In genomic region chr3:122451371-122451770, GRCh38 we compare ENCODE assay signal across 28 cellular contexts.
"Had no signal": no experiment of that assay in that cellular context is flagged by ENCODE, and none has a peak within 500 bp of the region (broad histone marks: within the 10 kb centered on the region; RNA-seq: fewer than 3 reads in every experiment).

No MANE protein-coding gene starts in this region.

- ATAC-seq: activated CD8-positive, alpha-beta memory T cell treated with anti-CD3 and anti-CD28 coated beads, Interleukin-2, amount 10 ng/mL, durations not matched to agents 7 days and 5 days; esophagus mucosa; WTC11 had no signal

- H3K27ac Mint-ChIP-seq: activated CD4-positive, alpha-beta memory T cell treated with anti-CD3 and anti-CD28 coated beads, Interleukin-2, amount 10 ng/mL, durations not matched to agents 7 days and 5 days; activated CD4-positive, alpha-beta T cell treated with anti-CD3 and anti-CD28 coated beads, Interleukin-2, amount 10 ng/mL, durations not matched to agents 7 days and 5 days; activated CD8-positive, alpha-beta memory T cell treated with anti-CD3 and anti-CD28 coated beads, Interleukin-2, amount 10 ng/mL, durations not matched to agents 7 days and 5 days; activated naive CD8-positive, alpha-beta T cell; dendritic cell treated with granulocyte-macrophage colony-stimulating factor and Interleukin-4, amounts not matched to agents 40 ng/mL and 50 ng/mL, for 4 days; endodermal cell; WTC11 had no signal

- H3K4me3 ChIP-seq: coronary artery, dorsolateral prefrontal cortex had no signal

- H3K4me1 Mint-ChIP-seq: activated CD8-positive, alpha-beta memory T cell treated with anti-CD3 and anti-CD28 coated beads, Interleukin-2, amount 10 ng/mL, durations not matched to agents 7 days and 5 days; endodermal cell; WTC11 had no signal

- DNase-seq: activated CD4-positive, alpha-beta memory T cell treated with anti-CD3 and anti-CD28 coated beads, Interleukin-2, amount 10 ng/mL, durations not matched to agents 7 days and 5 days; activated CD4-positive, alpha-beta T cell treated with anti-CD3 and anti-CD28 coated beads for 1 hour; activated CD4-positive, alpha-beta T cell treated with anti-CD3 and anti-CD28 coated beads for 4 hours; activated CD4-positive, alpha-beta T cell treated with anti-CD3 and anti-CD28 coated beads, Interleukin-2, amount 10 ng/mL, durations not matched to agents 7 days and 5 days; activated CD4-positive, alpha-beta T cell treated with anti-CD3 and anti-CD28 coated beads, Interleukin-2, amount 50 U/mL, for 4 hours; activated CD8-positive, alpha-beta memory T cell treated with anti-CD3 and anti-CD28 coated beads, Interleukin-2, amount 10 ng/mL, durations not matched to agents 7 days and 5 days; activated CD8-positive, alpha-beta memory T cell treated with anti-CD3 and anti-CD28 coated beads, Interleukin-2, amount 50 U/mL, for 4 hours; activated effector memory CD4-positive, alpha-beta T cell treated with Interleukin-2 at 50 U/mL for 16 hours; activated gamma-delta T cell treated with Interleukin-2 at 50 U/mL for 16 hours; activated naive CD4-positive, alpha-beta T cell treated with anti-CD3 and anti-CD28 coated beads, Interleukin-2, amount 50 U/mL, for 16 hours; activated naive CD4-positive, alpha-beta T cell treated with Interleukin-2 at 50 U/mL for 16 hours; activated T-cell treated with anti-CD3 and anti-CD28 coated beads, Interleukin-2, amount 50 U/mL, for 1 hour; brain microvascular endothelial cell; dorsolateral prefrontal cortex; effector memory CD4-positive, alpha-beta T cell; endodermal cell; foreskin fibroblast; head of caudate nucleus; SW 1271; T-helper 1 cell; T-helper 2 cell had no signal

- H3K9me3 Mint-ChIP-seq: central memory CD8-positive, alpha-beta T cell; dendritic cell treated with granulocyte-macrophage colony-stimulating factor and Interleukin-4, amounts not matched to agents 40 ng/mL and 50 ng/mL, for 4 days had no signal

- H3K27me3 ChIP-seq: brain microvascular endothelial cell, dorsolateral prefrontal cortex had no signal

- H3K27me3 Mint-ChIP-seq: activated CD4-positive, alpha-beta memory T cell treated with anti-CD3 and anti-CD28 coated beads, Interleukin-2, amount 10 ng/mL, durations not matched to agents 7 days and 5 days; activated CD4-positive, alpha-beta T cell treated with anti-CD3 and anti-CD28 coated beads, Interleukin-2, amount 10 ng/mL, durations not matched to agents 7 days and 5 days; activated CD8-positive, alpha-beta memory T cell treated with anti-CD3 and anti-CD28 coated beads, Interleukin-2, amount 10 ng/mL, durations not matched to agents 7 days and 5 days; activated naive CD8-positive, alpha-beta T cell; central memory CD8-positive, alpha-beta T cell; dendritic cell treated with granulocyte-macrophage colony-stimulating factor and Interleukin-4, amounts not matched to agents 40 ng/mL and 50 ng/mL, for 4 days had no signal

- H3K4me3 Mint-ChIP-seq: activated CD4-positive, alpha-beta memory T cell treated with anti-CD3 and anti-CD28 coated beads, Interleukin-2, amount 10 ng/mL, durations not matched to agents 7 days and 5 days; activated CD4-positive, alpha-beta T cell treated with anti-CD3 and anti-CD28 coated beads, Interleukin-2, amount 10 ng/mL, durations not matched to agents 7 days and 5 days; activated CD8-positive, alpha-beta memory T cell treated with anti-CD3 and anti-CD28 coated beads, Interleukin-2, amount 10 ng/mL, durations not matched to agents 7 days and 5 days; activated naive CD8-positive, alpha-beta T cell; central memory CD8-positive, alpha-beta T cell; dendritic cell treated with granulocyte-macrophage colony-stimulating factor and Interleukin-4, amounts not matched to agents 40 ng/mL and 50 ng/mL, for 4 days; endodermal cell; WTC11 had no signal

- H3K27ac ChIP-seq: brain microvascular endothelial cell, coronary artery, dorsolateral prefrontal cortex, VCaP had no signal
